In genomic region chr19:29843180-29844051, GRCh38 we compare ENCODE assay signal across 8 cellular contexts.
DNase-seq lines count a peak whose midpoint lies in the region; ATAC-seq lines count a peak whose summit lies in the region.

No MANE protein-coding gene starts in this region.

- H3K27ac ChIP-seq in muscle layer of duodenum (ENCODE audit: low read length), result no peak overlapping the region

- H3K27me3 ChIP-seq in muscle layer of duodenum (ENCODE audit: low read depth, low read length), result no peaks in the 10 kb centered on the region

- H3K4me3 ChIP-seq in muscle layer of duodenum (ENCODE audit: low read depth in 1 of 2, low read length in 2 of 2), result peak overlapping the region; percentile 42 to 78

- H3K9me3 ChIP-seq in muscle layer of duodenum (ENCODE audit: control insufficient read depth in 1 of 2, low read length in 2 of 2), result no peaks in the 10 kb centered on the region

- no peaks in the 10 kb centered on the region for H3K36me3 ChIP-seq in muscle layer of duodenum (ENCODE audit: control insufficient read depth in 1 of 2, insufficient read depth in 2 of 2, low read length in 2 of 2)

- ATAC-seq in GM19324 (IDR thresholded peaks at IDR 0.05; ENCODE audit: low FRiP score, unreplicated experiment), result no peak
- no peak for ATAC-seq in HG02642 (IDR thresholded peaks at IDR 0.05; ENCODE audit: poor library complexity, unreplicated experiment)
- ATAC-seq in HG03521 (IDR thresholded peaks at IDR 0.05; ENCODE audit: unreplicated experiment), result no peak
- no peak for ATAC-seq in GM19328 (IDR thresholded peaks at IDR 0.05; ENCODE audit: unreplicated experiment)

- peak; percentile 89 for DNase-seq in DMS 273 (lab: John Stamatoyannopoulos, UW; ENCODE audit: unreplicated experiment)
- peak; percentile 55 for DNase-seq in NOMO-1 treated with dmso at 0.1 percent for 144 hours (lab: John Stamatoyannopoulos, UW; ENCODE audit: unreplicated experiment)
- DNase-seq in ecto neural progenitor cell (ENCODE audit: low spot score), result peak; percentile 69

- peaks cover 5 to 20% of the 10 kb centered on the region in 2 donors for H3K4me1 ChIP-seq in muscle layer of duodenum (ENCODE audit: control insufficient read depth in 1 of 2, insufficient read depth in 2 of 2, low read length in 2 of 2)
